ENCODE assay signal across 38 cellular contexts in genomic region chr5:104298518-104298917, GRCh38.
"Had no signal": no experiment of that assay in that cellular context is flagged by ENCODE, and none has a peak within 500 bp of the region (broad histone marks: within the 10 kb centered on the region; RNA-seq: fewer than 3 reads in every experiment).

No MANE protein-coding gene starts in this region.

- H3K27me3 ChIP-seq: adrenal gland, ascending aorta, body of pancreas, brain microvascular endothelial cell, breast epithelium, cardiac muscle cell had no signal

- H3K9me3 Mint-ChIP-seq: activated naive CD8-positive, alpha-beta T cell treated with anti-CD3 and anti-CD28 coated beads for 36 hours; activated naive CD8-positive, alpha-beta T cell treated with anti-CD3 and anti-CD28 coated beads, Interleukin-2, amount 10 ng/mL, durations not matched to agents 7 days and 5 days; brain had no signal

- H3K9me3 ChIP-seq: adrenal gland, ascending aorta, body of pancreas, breast epithelium had no signal

- ATAC-seq: activated naive CD4-positive, alpha-beta T cell treated with anti-CD3 and anti-CD28 coated beads, Interleukin-2, amount 50 U/mL, for 72 hours; activated naive CD8-positive, alpha-beta T cell treated with anti-CD3 and anti-CD28 coated beads, Interleukin-2, amount 50 U/mL, for 24 hours; activated T-cell treated with anti-CD3 and anti-CD28 coated beads, Interleukin-2, amount 50 U/mL, for 4 hours; activated T-cell treated with anti-CD3 and anti-CD28 coated beads, Interleukin-2, amount 50 U/mL, for 72 hours; activated T-helper 17 cell treated with anti-CD3 and anti-CD28 coated beads, Interleukin-2, amount 50 U/mL, for 72 hours; body of pancreas had no signal

- H3K4me1 ChIP-seq: adrenal gland, ascending aorta, breast epithelium had no signal

- H3K27ac ChIP-seq: adrenal gland, ascending aorta, body of pancreas, brain microvascular endothelial cell, breast epithelium, cardiac muscle cell had no signal

- DNase-seq: activated effector memory CD4-positive, alpha-beta T cell treated with anti-CD3 and anti-CD28 coated beads, Interleukin-2, amount 50 U/mL, for 16 hours; activated effector memory CD4-positive, alpha-beta T cell treated with Interleukin-2 at 50 U/mL for 16 hours; activated gamma-delta T cell; activated gamma-delta T cell treated with Interleukin-2 at 50 U/mL for 16 hours; activated naive CD4-positive, alpha-beta T cell; activated naive CD4-positive, alpha-beta T cell treated with anti-CD3 and anti-CD28 coated beads for 36 hours; activated naive CD4-positive, alpha-beta T cell treated with anti-CD3 and anti-CD28 coated beads, Interleukin-2, amount 10 ng/mL, durations not matched to agents 7 days and 5 days; activated naive CD4-positive, alpha-beta T cell treated with anti-CD3 and anti-CD28 coated beads, Interleukin-2, amount 50 U/mL, for 16 hours; activated naive CD4-positive, alpha-beta T cell treated with Interleukin-2 at 50 U/mL for 16 hours; activated naive CD8-positive, alpha-beta T cell treated with anti-CD3 and anti-CD28 coated beads for 36 hours; activated naive CD8-positive, alpha-beta T cell treated with anti-CD3 and anti-CD28 coated beads, Interleukin-2, amount 10 ng/mL, durations not matched to agents 7 days and 5 days; activated naive CD8-positive, alpha-beta T cell treated with anti-CD3 and anti-CD28 coated beads, Interleukin-2, amount 50 U/mL, for 24 hours; activated T-cell treated with anti-CD3 and anti-CD28 coated beads, Interleukin-2, amount 50 U/mL, for 1 hour; activated T-cell treated with anti-CD3 and anti-CD28 coated beads, Interleukin-2, amount 50 U/mL, for 24 hours; activated T-cell treated with anti-CD3 and anti-CD28 coated beads, Interleukin-2, amount 50 U/mL, for 4 hours; activated T-cell treated with anti-CD3 and anti-CD28 coated beads, Interleukin-2, amount 50 U/mL, for 48 hours; activated T-cell treated with anti-CD3 and anti-CD28 coated beads, Interleukin-2, amount 50 U/mL, for 72 hours; adrenal gland; amniotic stem cell; amygdala; anterior cingulate cortex; aorta; body of pancreas; brain microvascular endothelial cell; caudate nucleus; central memory CD4-positive, alpha-beta T cell; cerebellar nuclear complex had no signal

- H3K36me3 ChIP-seq: adrenal gland, ascending aorta, brain microvascular endothelial cell, breast epithelium, cardiac muscle cell had no signal

- H3K4me1 Mint-ChIP-seq: activated naive CD4-positive, alpha-beta T cell treated with anti-CD3 and anti-CD28 coated beads, Interleukin-2, amount 10 ng/mL, durations not matched to agents 7 days and 5 days; activated naive CD4-positive, alpha-beta T cell treated with anti-CD3 and anti-CD28 coated beads, Interleukin-2, amount 50 U/mL, for 24 hours; activated naive CD8-positive, alpha-beta T cell treated with anti-CD3 and anti-CD28 coated beads for 36 hours; activated naive CD8-positive, alpha-beta T cell treated with anti-CD3 and anti-CD28 coated beads, Interleukin-2, amount 10 ng/mL, durations not matched to agents 7 days and 5 days; activated naive CD8-positive, alpha-beta T cell treated with anti-CD3 and anti-CD28 coated beads, Interleukin-2, amount 50 U/mL, for 24 hours; activated T-helper 17 cell treated with anti-CD3 and anti-CD28 coated beads, Interleukin-2, amount 50 U/mL, for 72 hours; central memory CD8-positive, alpha-beta T cell had no signal

- H3K27me3 Mint-ChIP-seq: activated naive CD4-positive, alpha-beta T cell treated with anti-CD3 and anti-CD28 coated beads, Interleukin-2, amount 10 ng/mL, durations not matched to agents 7 days and 5 days; activated naive CD4-positive, alpha-beta T cell treated with anti-CD3 and anti-CD28 coated beads, Interleukin-2, amount 50 U/mL, for 24 hours; activated naive CD8-positive, alpha-beta T cell; activated naive CD8-positive, alpha-beta T cell treated with anti-CD3 and anti-CD28 coated beads for 36 hours; activated naive CD8-positive, alpha-beta T cell treated with anti-CD3 and anti-CD28 coated beads, Interleukin-2, amount 10 ng/mL, durations not matched to agents 7 days and 5 days; activated naive CD8-positive, alpha-beta T cell treated with anti-CD3 and anti-CD28 coated beads, Interleukin-2, amount 50 U/mL, for 24 hours; activated T-cell treated with anti-CD3 and anti-CD28 coated beads, Interleukin-2, amount 50 U/mL, for 24 hours; activated T-helper 17 cell treated with anti-CD3 and anti-CD28 coated beads, Interleukin-2, amount 50 U/mL, for 72 hours; brain; central memory CD8-positive, alpha-beta T cell had no signal

- H3K4me3 ChIP-seq: adrenal gland, ascending aorta, body of pancreas, breast epithelium, cardiac muscle cell had no signal

- H3K4me3 Mint-ChIP-seq: activated naive CD4-positive, alpha-beta T cell treated with anti-CD3 and anti-CD28 coated beads for 36 hours; activated naive CD4-positive, alpha-beta T cell treated with anti-CD3 and anti-CD28 coated beads, Interleukin-2, amount 10 ng/mL, durations not matched to agents 7 days and 5 days; activated naive CD4-positive, alpha-beta T cell treated with anti-CD3 and anti-CD28 coated beads, Interleukin-2, amount 50 U/mL, for 24 hours; activated naive CD8-positive, alpha-beta T cell; activated naive CD8-positive, alpha-beta T cell treated with anti-CD3 and anti-CD28 coated beads for 36 hours; activated naive CD8-positive, alpha-beta T cell treated with anti-CD3 and anti-CD28 coated beads, Interleukin-2, amount 10 ng/mL, durations not matched to agents 7 days and 5 days; activated naive CD8-positive, alpha-beta T cell treated with anti-CD3 and anti-CD28 coated beads, Interleukin-2, amount 50 U/mL, for 24 hours; activated T-cell treated with anti-CD3 and anti-CD28 coated beads, Interleukin-2, amount 50 U/mL, for 24 hours; activated T-cell treated with anti-CD3 and anti-CD28 coated beads, Interleukin-2, amount 50 U/mL, for 4 hours; activated T-cell treated with anti-CD3 and anti-CD28 coated beads, Interleukin-2, amount 50 U/mL, for 72 hours; activated T-helper 1 cell treated with anti-CD3 and anti-CD28 coated beads, Interleukin-12 subunit alpha, Interleukin-12 subunit beta, Interleukin-2, Interleukin-4 antibody, amounts not matched to agents 30 ng/mL and 10 ng/mL and 1 ng/mL, durations not matched to agents 14 hours and 24 hours and 36 hours; activated T-helper 17 cell treated with anti-CD3 and anti-CD28 coated beads, Interleukin-2, amount 50 U/mL, for 72 hours; brain; central memory CD8-positive, alpha-beta T cell had no signal

- H3K27ac Mint-ChIP-seq: activated naive CD4-positive, alpha-beta T cell treated with anti-CD3 and anti-CD28 coated beads for 36 hours; activated naive CD4-positive, alpha-beta T cell treated with anti-CD3 and anti-CD28 coated beads, Interleukin-2, amount 10 ng/mL, durations not matched to agents 7 days and 5 days; activated naive CD4-positive, alpha-beta T cell treated with anti-CD3 and anti-CD28 coated beads, Interleukin-2, amount 50 U/mL, for 24 hours; activated naive CD4-positive, alpha-beta T cell treated with anti-CD3 and anti-CD28 coated beads, Interleukin-2, amount 50 U/mL, for 72 hours; activated naive CD8-positive, alpha-beta T cell; activated naive CD8-positive, alpha-beta T cell treated with anti-CD3 and anti-CD28 coated beads for 36 hours; activated naive CD8-positive, alpha-beta T cell treated with anti-CD3 and anti-CD28 coated beads, Interleukin-2, amount 10 ng/mL, durations not matched to agents 7 days and 5 days; activated naive CD8-positive, alpha-beta T cell treated with anti-CD3 and anti-CD28 coated beads, Interleukin-2, amount 50 U/mL, for 24 hours; activated T-cell treated with anti-CD3 and anti-CD28 coated beads, Interleukin-2, amount 50 U/mL, for 24 hours; activated T-cell treated with anti-CD3 and anti-CD28 coated beads, Interleukin-2, amount 50 U/mL, for 72 hours; activated T-helper 1 cell treated with anti-CD3 and anti-CD28 coated beads, Interleukin-12 subunit alpha, Interleukin-12 subunit beta, Interleukin-2, Interleukin-4 antibody, amounts not matched to agents 30 ng/mL and 10 ng/mL and 1 ng/mL, durations not matched to agents 14 hours and 24 hours and 36 hours; activated T-helper 17 cell treated with anti-CD3 and anti-CD28 coated beads, Interleukin-2, amount 50 U/mL, for 72 hours; activated T-helper 2 cell treated with anti-CD3 and anti-CD28 coated beads, Interferon-gamma antibody, Interleukin-2, Interleukin-4, amounts not matched to agents 10 μg/mL and 5 μg/mL and 100 μg/mL, durations not matched to agents 14 hours and 24 hours and 36 hours; brain had no signal

- H3K36me3 Mint-ChIP-seq: activated naive CD4-positive, alpha-beta T cell treated with anti-CD3 and anti-CD28 coated beads, Interleukin-2, amount 10 ng/mL, durations not matched to agents 7 days and 5 days; activated naive CD4-positive, alpha-beta T cell treated with anti-CD3 and anti-CD28 coated beads, Interleukin-2, amount 50 U/mL, for 24 hours; activated naive CD4-positive, alpha-beta T cell treated with anti-CD3 and anti-CD28 coated beads, Interleukin-2, amount 50 U/mL, for 72 hours; activated naive CD8-positive, alpha-beta T cell; activated naive CD8-positive, alpha-beta T cell treated with anti-CD3 and anti-CD28 coated beads for 36 hours; activated naive CD8-positive, alpha-beta T cell treated with anti-CD3 and anti-CD28 coated beads, Interleukin-2, amount 10 ng/mL, durations not matched to agents 7 days and 5 days; brain had no signal
